7 cellular contexts compared by ENCODE assay signal in the genomic region with DNA sequence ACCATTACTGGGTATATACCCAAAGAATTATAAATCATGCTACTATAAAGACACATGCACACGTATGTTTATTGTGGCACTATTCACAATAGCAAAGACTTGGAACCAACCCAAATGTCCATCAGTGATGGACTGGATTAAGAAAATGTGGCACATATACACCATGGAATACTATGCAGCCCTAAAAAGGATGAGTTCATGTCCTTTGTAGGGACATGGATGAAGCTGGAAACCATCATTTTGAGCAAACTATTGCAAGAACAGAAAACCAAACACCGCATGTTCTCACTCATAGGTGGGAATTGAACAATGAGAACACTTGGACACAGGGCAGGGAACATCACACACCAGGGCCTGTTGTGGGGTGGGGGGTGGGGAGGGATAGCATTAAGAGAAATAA.
A peak's percentile ranks its signal among the peaks of the same experiment; 100 is the strongest.
DNase-seq lines count a peak whose midpoint lies in the region; ATAC-seq, FAIRE-seq and TF ChIP-seq lines count a peak whose summit lies in the region.
"Not testable (repeated sequence)": the region's sequence is repeated elsewhere in the genome, so short reads cannot be mapped to it uniquely, and the experiment has no call there.

No MANE protein-coding gene starts in this region.

- POLR2A ChIA-PET in CD8-positive, alpha-beta T cell (lab: Charles Lee); activated CD4-positive, alpha-beta T cell treated with anti-CD3 and anti-CD28 coated beads, Interleukin-2, amount 10 ng/mL, durations not matched to agents 7 days and 5 days (lab: Charles Lee); K562 (lab: Yijun Ruan, JAX): not testable (repeated sequence)
- POLR2A ChIA-PET in naive thymus-derived CD8-positive, alpha-beta T cell (lab: Charles Lee) = interaction anchor here (0.9 to 2.6 kb wide), 3 partner anchors 12 to 56 kb away, joined by 3 to 10 read pairs (median 3); no protein-coding TSS in a partner anchor

- not testable (repeated sequence) for H3K27me3 ChIP-seq in CD4-positive, CD25-positive, alpha-beta regulatory T cell (ENCODE audit: control insufficient read depth, insufficient read depth, low read length); CD8-positive, alpha-beta T cell (ENCODE audit: insufficient read depth, low read length); K562 (ENCODE audit: control insufficient read depth in 2 of 2, insufficient read depth in 2 of 2, low read length in 2 of 2)

- not testable (repeated sequence) for H3K27ac ChIP-seq in CD4-positive, CD25-positive, alpha-beta regulatory T cell (ENCODE audit: insufficient read depth, low read length, poor library complexity, severe bottlenecking); CD8-positive, alpha-beta T cell (ENCODE audit: low read depth, low read length); K562 (ENCODE audit: extremely low read depth, low read depth, low read length)

- H3K27ac Mint-ChIP-seq in CD4-positive, CD25-positive, alpha-beta regulatory T cell = peak overlapping the region in 2 of 3 donors; percentile 78 to 96
- H3K27ac Mint-ChIP-seq in CD8-positive, alpha-beta T cell = peak overlapping the region; percentile 99
- H3K27ac Mint-ChIP-seq in IgD-negative memory B cell = peak overlapping the region in 2 of 3 donors; percentile 19 to 65
- H3K27ac Mint-ChIP-seq in activated CD4-positive, alpha-beta T cell treated with anti-CD3 and anti-CD28 coated beads, Interleukin-2, amount 10 ng/mL, durations not matched to agents 7 days and 5 days = peak overlapping the region; percentile 9
- peak overlapping the region in 5 of 6 donors; percentile 96 to 99 (median 98) for H3K27ac Mint-ChIP-seq in immature natural killer cell
- H3K27ac Mint-ChIP-seq in naive thymus-derived CD8-positive, alpha-beta T cell = peak overlapping the region in 8 of 10 donors; percentile 74 to 100 (median 99)

- not testable (repeated sequence) for TF ChIP-seq RAD21 in K562 (CRISPR knock-in tag; conservative IDR thresholded peaks at IDR 0.05 in 1 of 2, IDR thresholded peaks at IDR 0.05 in 1 of 2)

- not testable (repeated sequence) for H4K20me1 ChIP-seq in K562 (replicated peaks; ENCODE audit: control insufficient read depth, insufficient read depth, low read length)

- not testable (repeated sequence) for H2AFZ ChIP-seq in K562 (ENCODE audit: low read depth, low read length)

- H3K9ac ChIP-seq in K562 (ENCODE audit: insufficient read depth in 1 of 2, low read depth in 2 of 2, low read length in 2 of 2) = not testable (repeated sequence)

- intact Hi-C loops in CD8-positive, alpha-beta T cell (cut with DNase I, micrococcal nuclease) = loop anchor here (5.0 kb wide), 4 partner anchors 47 to 217 kb away; partner anchors contain the start of gene SLC30A7 (in 1 of the 2)
- intact Hi-C loops in K562 (cut with micrococcal nuclease) = not testable (repeated sequence)

- not testable (repeated sequence) for H3K4me3 Mint-ChIP-seq in CD4-positive, CD25-positive, alpha-beta regulatory T cell; CD8-positive, alpha-beta T cell; IgD-negative memory B cell; activated CD4-positive, alpha-beta T cell treated with anti-CD3 and anti-CD28 coated beads, Interleukin-2, amount 10 ng/mL, durations not matched to agents 7 days and 5 days; immature natural killer cell; naive thymus-derived CD8-positive, alpha-beta T cell

- CTCF ChIA-PET in CD8-positive, alpha-beta T cell (lab: Charles Lee) = interaction anchor here (1.0 to 2.5 kb wide), 3 partner anchors 120 to 244 kb away, joined by 3 to 15 read pairs (median 4); no protein-coding TSS in a partner anchor
- CTCF ChIA-PET in activated CD4-positive, alpha-beta T cell treated with anti-CD3 and anti-CD28 coated beads, Interleukin-2, amount 10 ng/mL, durations not matched to agents 7 days and 5 days (lab: Charles Lee) = interaction anchor here (1.8 kb wide), 1 partner anchor 10 kb away, joined by 5 read pairs; no protein-coding TSS in a partner anchor
- CTCF ChIA-PET in K562 (lab: Yijun Ruan, JAX; ENCODE audit: low intra/inter-chr PET ratio) = not testable (repeated sequence)

- H3K27me3 Mint-ChIP-seq in CD4-positive, CD25-positive, alpha-beta regulatory T cell; CD8-positive, alpha-beta T cell (ENCODE audit: low read depth); IgD-negative memory B cell; activated CD4-positive, alpha-beta T cell treated with anti-CD3 and anti-CD28 coated beads, Interleukin-2, amount 10 ng/mL, durations not matched to agents 7 days and 5 days; immature natural killer cell (ENCODE audit: low read depth in 3 of 3); naive thymus-derived CD8-positive, alpha-beta T cell: not testable (repeated sequence)

- in situ Hi-C loops in K562 (cut with MboI) = not testable (repeated sequence)

- H3K4me3 ChIP-seq in CD4-positive, CD25-positive, alpha-beta regulatory T cell (ENCODE audit: low read depth, low read length); CD8-positive, alpha-beta T cell (ENCODE audit: low read depth, low read length); K562: not testable (repeated sequence)

- H3K4me1 ChIP-seq in CD4-positive, CD25-positive, alpha-beta regulatory T cell (ENCODE audit: control insufficient read depth, insufficient read depth, low read length, poor library complexity, severe bottlenecking) = peaks cover 27% of the 10 kb centered on the region
- peaks cover 32% of the 10 kb centered on the region for H3K4me1 ChIP-seq in CD8-positive, alpha-beta T cell (ENCODE audit: insufficient read depth, low read length)
- H3K4me1 ChIP-seq in K562 (replicated peaks in 1 of 2; ENCODE audit: control insufficient read depth in 2 of 2, insufficient read depth in 2 of 2, low read length in 2 of 2) = peaks cover 0 to 16% of the 10 kb centered on the region in 2 experiments; a peak in 3 of 5 replicates

- not testable (repeated sequence) for ATAC-seq in CD4-positive, CD25-positive, alpha-beta regulatory T cell (ENCODE audit: low read depth in 2 of 2); CD8-positive, alpha-beta T cell; K562; naive thymus-derived CD8-positive, alpha-beta T cell

- H3K9me3 ChIP-seq in CD4-positive, CD25-positive, alpha-beta regulatory T cell (ENCODE audit: control insufficient read depth in 2 of 2, low read length in 2 of 2); CD8-positive, alpha-beta T cell (ENCODE audit: low read length); K562 (replicated peaks; ENCODE audit: control insufficient read depth, insufficient read depth, low read depth, low read length): not testable (repeated sequence)

- H3K4me1 Mint-ChIP-seq in CD4-positive, CD25-positive, alpha-beta regulatory T cell = peaks cover 30 to 47% (median 43%) of the 10 kb centered on the region in 4 donors
- H3K4me1 Mint-ChIP-seq in CD8-positive, alpha-beta T cell (ENCODE audit: low read depth) = peaks cover 53% of the 10 kb centered on the region
- H3K4me1 Mint-ChIP-seq in IgD-negative memory B cell = peaks cover 15 to 27% (median 22%) of the 10 kb centered on the region in 3 donors
- peaks cover 61% of the 10 kb centered on the region for H3K4me1 Mint-ChIP-seq in activated CD4-positive, alpha-beta T cell treated with anti-CD3 and anti-CD28 coated beads, Interleukin-2, amount 10 ng/mL, durations not matched to agents 7 days and 5 days
- peaks cover 35 to 43% of the 10 kb centered on the region in 2 donors for H3K4me1 Mint-ChIP-seq in immature natural killer cell
- H3K4me1 Mint-ChIP-seq in naive thymus-derived CD8-positive, alpha-beta T cell = peaks cover 32 to 55% (median 48%) of the 10 kb centered on the region in 4 donors

- FAIRE-seq in K562 (lab: Jason Lieb, UNC) = not testable (repeated sequence)

- H3K36me3 ChIP-seq in CD4-positive, CD25-positive, alpha-beta regulatory T cell (ENCODE audit: control insufficient read depth, insufficient read depth, low read length); CD8-positive, alpha-beta T cell (ENCODE audit: insufficient read depth, low read length); K562 (ENCODE audit: control insufficient read depth, insufficient read depth, low read length): not testable (repeated sequence)

- TF ChIP-seq POLR2A in K562 (conservative IDR thresholded peaks at IDR 0.05) = not testable (repeated sequence)

- DNase-seq in CD4-positive, CD25-positive, alpha-beta regulatory T cell; CD8-positive, alpha-beta T cell; activated CD4-positive, alpha-beta T cell treated with anti-CD3 and anti-CD28 coated beads, Interleukin-2, amount 10 ng/mL, durations not matched to agents 7 days and 5 days; K562 (ENCODE audit: extremely low read depth in 1 of 4, low spot score in 3 of 4); immature natural killer cell; naive thymus-derived CD8-positive, alpha-beta T cell: not testable (repeated sequence)

- not testable (repeated sequence) for TF ChIP-seq EP300 in K562 (IDR thresholded peaks at IDR 0.05; ENCODE audit: low read length)

- WGBS in K562 (ENCODE audit: insufficient coverage, low coverage, missing lambda C conversion rate) = 63% methylated on average over 1 of the region's 2 CpGs

- not testable (repeated sequence) for H3K4me2 ChIP-seq in K562 (ENCODE audit: insufficient read depth, low read length)

- not testable (repeated sequence) for H3K79me2 ChIP-seq in K562 (ENCODE audit: control insufficient read depth, insufficient read depth, low read length)

- H3K9me1 ChIP-seq in K562 (ENCODE audit: control insufficient read depth, insufficient read depth, low read length) = not testable (repeated sequence)

- BruUV-seq in K562 (replicated peaks; lab: Mats Ljungman, UMichigan) = not testable (repeated sequence)

- not testable (repeated sequence) for H3K36me3 Mint-ChIP-seq in CD4-positive, CD25-positive, alpha-beta regulatory T cell; CD8-positive, alpha-beta T cell; IgD-negative memory B cell; immature natural killer cell; naive thymus-derived CD8-positive, alpha-beta T cell
- H3K36me3 Mint-ChIP-seq in activated CD4-positive, alpha-beta T cell treated with anti-CD3 and anti-CD28 coated beads, Interleukin-2, amount 10 ng/mL, durations not matched to agents 7 days and 5 days (ENCODE audit: low read depth) = peaks cover 55% of the 10 kb centered on the region

- not testable (repeated sequence) for H3K9me3 Mint-ChIP-seq in CD4-positive, CD25-positive, alpha-beta regulatory T cell; CD8-positive, alpha-beta T cell; IgD-negative memory B cell; immature natural killer cell
- H3K9me3 Mint-ChIP-seq in activated CD4-positive, alpha-beta T cell treated with anti-CD3 and anti-CD28 coated beads, Interleukin-2, amount 10 ng/mL, durations not matched to agents 7 days and 5 days = peaks cover 23% of the 10 kb centered on the region
- peaks cover 0 to 24% (median 0%) of the 10 kb centered on the region in 9 donors for H3K9me3 Mint-ChIP-seq in naive thymus-derived CD8-positive, alpha-beta T cell

- not testable (repeated sequence) for TF ChIP-seq CTCF in CD8-positive, alpha-beta T cell (IDR thresholded peaks at IDR 0.05); K562 (IDR thresholded peaks at IDR 0.05 in 2 of 3, conservative IDR thresholded peaks at IDR 0.05 in 1 of 3; ENCODE audit: insufficient read depth in 2 of 3, low read depth in 1 of 3, low read length in 3 of 3)

Comparison
In these comparisons a context has a peak if more than half of its experiments do, and no peak if none do; other contexts are left out.
1. H3K27ac Mint-ChIP-seq: peak in every context shown above with its lines; median percentile 99 in CD8-positive, alpha-beta T cell; 99 in naive thymus-derived CD8-positive, alpha-beta T cell; 98 in immature natural killer cell; 87 in CD4-positive, CD25-positive, alpha-beta regulatory T cell; 42 in IgD-negative memory B cell; 9 in activated CD4-positive, alpha-beta T cell treated with anti-CD3 and anti-CD28 coated beads, Interleukin-2, amount 10 ng/mL, durations not matched to agents 7 days and 5 days.